Comparison of ENCODE assay signal across 8 cellular contexts in genomic region chr6:149717588-149718458, GRCh38. TPM values are rescaled to one million over a fixed set of nuclear protein-coding genes. Genes with fewer than 3 reads are reported as not detected.
DNase-seq lines count a peak whose midpoint lies in the region; ATAC-seq and TF ChIP-seq lines count a peak whose summit lies in the region.

Gene LATS1, minus strand, starts transcription at chr6:149718101. Its CDS starts 15,975 bp downstream, at chr6:149702126.

- under 1% methylated on average over 72 of the region's 82 CpGs for WGBS in prostate gland

- H3K4me3 ChIP-seq in prostate gland, result peak within 1 kb of the TSS; percentile 77 to 95

- ATAC-seq in HG02870 (IDR thresholded peaks at IDR 0.05; ENCODE audit: unreplicated experiment), result peak; percentile 83
- ATAC-seq in left cardiac atrium, result peak; percentile 95 to 96

- no peaks in the 10 kb centered on the region for H3K36me3 ChIP-seq in prostate gland

- no peak for TF ChIP-seq CTCF in prostate gland (IDR thresholded peaks at IDR 0.05)

- TF ChIP-seq POLR2A in GM15510 (IDR thresholded peaks at IDR 0.05; ENCODE audit: borderline replicate concordance, extremely low read depth, insufficient read length), result peak; percentile 97
- TF ChIP-seq POLR2A in prostate gland (IDR thresholded peaks at IDR 0.05), result peak; percentile 65

- peaks cover 6% of the 10 kb centered on the region for H3K4me1 ChIP-seq in prostate gland (replicated peaks)

- intact Hi-C loops in T-helper 1 cell treated with Interleukin-12 subunit alpha and Interleukin-12 subunit beta and Interleukin-4 antibody, amounts not matched to agents 30 ng/mL and 1 ng/mL, for 36 hours (cut with micrococcal nuclease), result loop anchor here (1.0 to 10.0 kb wide), 10 partner anchors 28 to 357 kb away; partner anchors contain the start of genes GINM1, KATNA1, LRP11 and NUP43
- intact Hi-C loops in left cardiac atrium (cut with DNase I) (no loop called here), prostate gland (cut with DNase I) (loop anchor here (2.0 to 10.0 kb wide), 2 partner anchors 69 to 153 kb away; partner anchors contain the start of genes GINM1 and KATNA1)

- DNase-seq in NCI-H146 (lab: John Stamatoyannopoulos, UW) (peak; percentile 94), amniotic epithelial cell (ENCODE audit: low read depth) (peak; percentile 67), left cardiac atrium (peak; percentile 94), prostate gland (ENCODE audit: low spot score) (peak; percentile 87), ureter (ENCODE audit: low spot score) (peak; percentile 92)

- H3K27ac ChIP-seq in prostate gland, result peak within 1 kb of the TSS; percentile 97 to 99

- no peaks in the 10 kb centered on the region for H3K9me3 ChIP-seq in prostate gland

- no peaks in the 10 kb centered on the region for H3K27me3 ChIP-seq in prostate gland (replicated peaks; ENCODE audit: insufficient read depth)

RNA-seq across cellular contexts. Expression of gene LATS1, which starts in this region (rescaled TPM):
- total RNA-seq in T-helper 1 cell treated with Interleukin-12 subunit alpha and Interleukin-12 subunit beta and Interleukin-4 antibody, amounts not matched to agents 30 ng/mL and 1 ng/mL, for 36 hours, result 41.6 and 43.5 TPM in 2 replicates
- total RNA-seq in left cardiac atrium (10 to 100 TPM; 14.6 to 15.4 TPM), prostate gland (10 to 100 TPM; 28.7 to 44.8 TPM), ureter (46.2 TPM)

Comparison
In these comparisons a context has a peak if more than half of its experiments do, and no peak if none do; other contexts are left out.
1. Peak in every context shown above with its lines: DNase-seq, ATAC-seq, H3K4me3 ChIP-seq and H3K27ac ChIP-seq.
2. intact Hi-C loops: an anchor here in T-helper 1 cell treated with Interleukin-12 subunit alpha and Interleukin-12 subunit beta and Interleukin-4 antibody, amounts not matched to agents 30 ng/mL and 1 ng/mL, for 36 hours (1.0 to 10.0 kb wide) and prostate gland (2.0 to 10.0 kb wide); none called in left cardiac atrium.